1 cellular context compared by ENCODE assay signal in the genomic region with DNA sequence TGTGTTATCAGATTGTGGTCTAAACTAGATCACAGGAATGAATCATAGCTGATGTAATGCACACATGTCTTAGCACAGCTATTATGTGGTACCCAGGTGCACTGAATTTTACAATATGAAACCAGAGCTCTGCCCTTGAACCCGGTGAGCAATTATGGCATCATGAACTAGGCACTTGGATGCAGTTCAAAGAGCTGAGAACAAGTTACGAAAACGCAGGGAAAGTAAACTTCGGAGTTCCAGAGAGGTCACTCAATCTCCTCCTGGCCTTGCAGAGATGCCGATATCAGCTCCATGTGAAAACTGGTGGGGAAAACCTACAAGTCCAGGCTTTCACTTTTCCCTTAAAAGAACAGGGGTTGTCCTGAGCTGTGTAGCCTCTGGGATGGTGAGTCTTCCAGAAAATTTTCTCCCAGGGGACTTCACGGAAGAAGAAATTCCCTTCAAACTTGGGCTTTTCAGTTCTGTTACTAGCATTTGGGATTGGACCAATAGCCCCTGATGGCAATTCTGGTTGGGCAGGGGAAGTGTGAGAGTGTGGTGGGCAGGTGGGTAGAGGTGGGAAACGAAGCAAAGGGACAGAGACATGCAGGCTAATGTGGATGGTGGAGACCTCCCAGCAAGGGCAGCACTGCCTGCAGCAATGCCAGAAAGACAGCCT.
TF ChIP-seq lines count a peak whose summit lies in the region.

No MANE protein-coding gene starts in this region.

TF ChIP-seq in HepG2, 621 proteins besides CTCF, POLR2A, EP300 and RAD21 (continued from another document and continues in another):
- TF ChIP-seq, protein P1, sequence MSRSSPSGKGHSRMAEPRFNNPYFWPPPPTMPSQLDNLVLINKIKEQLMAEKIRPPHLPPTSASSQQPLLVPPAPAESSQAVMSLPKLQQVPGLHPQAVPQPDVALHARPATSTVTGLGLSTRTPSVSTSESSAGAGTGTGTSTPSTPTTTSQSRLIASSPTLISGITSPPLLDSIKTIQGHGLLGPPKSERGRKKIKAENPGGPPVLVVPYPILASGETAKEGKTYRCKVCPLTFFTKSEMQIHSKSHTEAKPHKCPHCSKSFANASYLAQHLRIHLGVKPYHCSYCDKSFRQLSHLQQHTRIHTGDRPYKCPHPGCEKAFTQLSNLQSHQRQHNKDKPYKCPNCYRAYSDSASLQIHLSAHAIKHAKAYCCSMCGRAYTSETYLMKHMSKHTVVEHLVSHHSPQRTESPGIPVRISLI (CRISPR knock-in tag; IDR thresholded peaks at IDR 0.05; ENCODE audit: borderline replicate concordance) = peak; percentile 78
- peak; percentile 55; the same call in 1 of the 2 replicates for TF ChIP-seq ZNF451 (CRISPR knock-in tag; IDR thresholded peaks at IDR 0.05)
- TF ChIP-seq ZBTB7A (CRISPR knock-in tag; IDR thresholded peaks at IDR 0.05) = no peak
- TF ChIP-seq TAF1 (CRISPR knock-in tag; IDR thresholded peaks at IDR 0.05) = no peak; the same call in 1 of the 2 replicates
- peak; percentile 97 for TF ChIP-seq ELF3 (CRISPR knock-in tag; IDR thresholded peaks at IDR 0.05)
- TF ChIP-seq ELF1 (CRISPR knock-in tag; IDR thresholded peaks at IDR 0.05) = peak; percentile 43
- TF ChIP-seq ZNF790 (CRISPR knock-in tag; IDR thresholded peaks at IDR 0.05; ENCODE audit: borderline replicate concordance) = peak; percentile 52; the same call in 1 of the 2 replicates
- TF ChIP-seq, protein P2, sequence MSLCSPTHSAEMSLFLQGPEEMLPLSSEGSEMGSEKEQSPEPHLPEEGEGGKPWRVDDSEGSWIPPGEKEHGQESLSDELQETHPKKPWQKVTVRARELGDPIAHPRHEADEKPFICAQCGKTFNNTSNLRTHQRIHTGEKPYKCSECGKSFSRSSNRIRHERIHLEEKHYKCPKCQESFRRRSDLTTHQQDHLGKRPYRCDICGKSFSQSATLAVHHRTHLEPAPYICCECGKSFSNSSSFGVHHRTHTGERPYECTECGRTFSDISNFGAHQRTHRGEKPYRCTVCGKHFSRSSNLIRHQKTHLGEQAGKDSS (CRISPR knock-in tag; IDR thresholded peaks at IDR 0.05; ENCODE audit: borderline replicate concordance, low read depth) = 0 out of 2 replicates have a peak, but pooled peaks have one; percentile 29
- TF ChIP-seq, protein P3, sequence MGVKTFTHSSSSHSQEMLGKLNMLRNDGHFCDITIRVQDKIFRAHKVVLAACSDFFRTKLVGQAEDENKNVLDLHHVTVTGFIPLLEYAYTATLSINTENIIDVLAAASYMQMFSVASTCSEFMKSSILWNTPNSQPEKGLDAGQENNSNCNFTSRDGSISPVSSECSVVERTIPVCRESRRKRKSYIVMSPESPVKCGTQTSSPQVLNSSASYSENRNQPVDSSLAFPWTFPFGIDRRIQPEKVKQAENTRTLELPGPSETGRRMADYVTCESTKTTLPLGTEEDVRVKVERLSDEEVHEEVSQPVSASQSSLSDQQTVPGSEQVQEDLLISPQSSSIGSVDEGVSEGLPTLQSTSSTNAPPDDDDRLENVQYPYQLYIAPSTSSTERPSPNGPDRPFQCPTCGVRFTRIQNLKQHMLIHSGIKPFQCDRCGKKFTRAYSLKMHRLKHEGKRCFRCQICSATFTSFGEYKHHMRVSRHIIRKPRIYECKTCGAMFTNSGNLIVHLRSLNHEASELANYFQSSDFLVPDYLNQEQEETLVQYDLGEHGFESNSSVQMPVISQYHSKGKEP (CRISPR knock-in tag; IDR thresholded peaks at IDR 0.05) = 0 out of 2 replicates have a peak, but pooled peaks have one; percentile 71
- TF ChIP-seq, protein P4, sequence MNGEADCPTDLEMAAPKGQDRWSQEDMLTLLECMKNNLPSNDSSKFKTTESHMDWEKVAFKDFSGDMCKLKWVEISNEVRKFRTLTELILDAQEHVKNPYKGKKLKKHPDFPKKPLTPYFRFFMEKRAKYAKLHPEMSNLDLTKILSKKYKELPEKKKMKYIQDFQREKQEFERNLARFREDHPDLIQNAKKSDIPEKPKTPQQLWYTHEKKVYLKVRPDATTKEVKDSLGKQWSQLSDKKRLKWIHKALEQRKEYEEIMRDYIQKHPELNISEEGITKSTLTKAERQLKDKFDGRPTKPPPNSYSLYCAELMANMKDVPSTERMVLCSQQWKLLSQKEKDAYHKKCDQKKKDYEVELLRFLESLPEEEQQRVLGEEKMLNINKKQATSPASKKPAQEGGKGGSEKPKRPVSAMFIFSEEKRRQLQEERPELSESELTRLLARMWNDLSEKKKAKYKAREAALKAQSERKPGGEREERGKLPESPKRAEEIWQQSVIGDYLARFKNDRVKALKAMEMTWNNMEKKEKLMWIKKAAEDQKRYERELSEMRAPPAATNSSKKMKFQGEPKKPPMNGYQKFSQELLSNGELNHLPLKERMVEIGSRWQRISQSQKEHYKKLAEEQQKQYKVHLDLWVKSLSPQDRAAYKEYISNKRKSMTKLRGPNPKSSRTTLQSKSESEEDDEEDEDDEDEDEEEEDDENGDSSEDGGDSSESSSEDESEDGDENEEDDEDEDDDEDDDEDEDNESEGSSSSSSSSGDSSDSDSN (CRISPR knock-in tag; IDR thresholded peaks at IDR 0.05) = peak; percentile 50; the same call in 1 of the 2 replicates
- TF ChIP-seq, protein P5, sequence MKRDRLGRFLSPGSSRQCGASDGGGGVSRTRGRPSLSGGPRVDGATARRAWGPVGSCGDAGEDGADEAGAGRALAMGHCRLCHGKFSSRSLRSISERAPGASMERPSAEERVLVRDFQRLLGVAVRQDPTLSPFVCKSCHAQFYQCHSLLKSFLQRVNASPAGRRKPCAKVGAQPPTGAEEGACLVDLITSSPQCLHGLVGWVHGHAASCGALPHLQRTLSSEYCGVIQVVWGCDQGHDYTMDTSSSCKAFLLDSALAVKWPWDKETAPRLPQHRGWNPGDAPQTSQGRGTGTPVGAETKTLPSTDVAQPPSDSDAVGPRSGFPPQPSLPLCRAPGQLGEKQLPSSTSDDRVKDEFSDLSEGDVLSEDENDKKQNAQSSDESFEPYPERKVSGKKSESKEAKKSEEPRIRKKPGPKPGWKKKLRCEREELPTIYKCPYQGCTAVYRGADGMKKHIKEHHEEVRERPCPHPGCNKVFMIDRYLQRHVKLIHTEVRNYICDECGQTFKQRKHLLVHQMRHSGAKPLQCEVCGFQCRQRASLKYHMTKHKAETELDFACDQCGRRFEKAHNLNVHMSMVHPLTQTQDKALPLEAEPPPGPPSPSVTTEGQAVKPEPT (CRISPR knock-in tag; IDR thresholded peaks at IDR 0.05; ENCODE audit: low read depth) = peak; percentile 79
- TF ChIP-seq CREM (IDR thresholded peaks at IDR 0.05) = peak; percentile 93
- no peak for TF ChIP-seq CREM (CRISPR knock-in tag; IDR thresholded peaks at IDR 0.05)
- TF ChIP-seq ZNF296 (CRISPR knock-in tag; conservative IDR thresholded peaks at IDR 0.05) = no peak
- TF ChIP-seq, protein P6, sequence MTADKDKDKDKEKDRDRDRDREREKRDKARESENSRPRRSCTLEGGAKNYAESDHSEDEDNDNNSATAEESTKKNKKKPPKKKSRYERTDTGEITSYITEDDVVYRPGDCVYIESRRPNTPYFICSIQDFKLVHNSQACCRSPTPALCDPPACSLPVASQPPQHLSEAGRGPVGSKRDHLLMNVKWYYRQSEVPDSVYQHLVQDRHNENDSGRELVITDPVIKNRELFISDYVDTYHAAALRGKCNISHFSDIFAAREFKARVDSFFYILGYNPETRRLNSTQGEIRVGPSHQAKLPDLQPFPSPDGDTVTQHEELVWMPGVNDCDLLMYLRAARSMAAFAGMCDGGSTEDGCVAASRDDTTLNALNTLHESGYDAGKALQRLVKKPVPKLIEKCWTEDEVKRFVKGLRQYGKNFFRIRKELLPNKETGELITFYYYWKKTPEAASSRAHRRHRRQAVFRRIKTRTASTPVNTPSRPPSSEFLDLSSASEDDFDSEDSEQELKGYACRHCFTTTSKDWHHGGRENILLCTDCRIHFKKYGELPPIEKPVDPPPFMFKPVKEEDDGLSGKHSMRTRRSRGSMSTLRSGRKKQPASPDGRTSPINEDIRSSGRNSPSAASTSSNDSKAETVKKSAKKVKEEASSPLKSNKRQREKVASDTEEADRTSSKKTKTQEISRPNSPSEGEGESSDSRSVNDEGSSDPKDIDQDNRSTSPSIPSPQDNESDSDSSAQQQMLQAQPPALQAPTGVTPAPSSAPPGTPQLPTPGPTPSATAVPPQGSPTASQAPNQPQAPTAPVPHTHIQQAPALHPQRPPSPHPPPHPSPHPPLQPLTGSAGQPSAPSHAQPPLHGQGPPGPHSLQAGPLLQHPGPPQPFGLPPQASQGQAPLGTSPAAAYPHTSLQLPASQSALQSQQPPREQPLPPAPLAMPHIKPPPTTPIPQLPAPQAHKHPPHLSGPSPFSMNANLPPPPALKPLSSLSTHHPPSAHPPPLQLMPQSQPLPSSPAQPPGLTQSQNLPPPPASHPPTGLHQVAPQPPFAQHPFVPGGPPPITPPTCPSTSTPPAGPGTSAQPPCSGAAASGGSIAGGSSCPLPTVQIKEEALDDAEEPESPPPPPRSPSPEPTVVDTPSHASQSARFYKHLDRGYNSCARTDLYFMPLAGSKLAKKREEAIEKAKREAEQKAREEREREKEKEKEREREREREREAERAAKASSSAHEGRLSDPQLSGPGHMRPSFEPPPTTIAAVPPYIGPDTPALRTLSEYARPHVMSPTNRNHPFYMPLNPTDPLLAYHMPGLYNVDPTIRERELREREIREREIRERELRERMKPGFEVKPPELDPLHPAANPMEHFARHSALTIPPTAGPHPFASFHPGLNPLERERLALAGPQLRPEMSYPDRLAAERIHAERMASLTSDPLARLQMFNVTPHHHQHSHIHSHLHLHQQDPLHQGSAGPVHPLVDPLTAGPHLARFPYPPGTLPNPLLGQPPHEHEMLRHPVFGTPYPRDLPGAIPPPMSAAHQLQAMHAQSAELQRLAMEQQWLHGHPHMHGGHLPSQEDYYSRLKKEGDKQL (CRISPR knock-in tag; IDR thresholded peaks at IDR 0.05; ENCODE audit: low read depth) = peak; percentile 96
- TF ChIP-seq YY1 (IDR thresholded peaks at IDR 0.05; ENCODE audit: insufficient read depth, insufficient replicate concordance, low read depth, low read length) = no peak
- TF ChIP-seq CBFB (CRISPR knock-in tag; IDR thresholded peaks at IDR 0.05) = peak; percentile 92
- peak; percentile 96 for TF ChIP-seq MED8 (CRISPR knock-in tag; IDR thresholded peaks at IDR 0.05; ENCODE audit: insufficient replicate concordance)
- TF ChIP-seq SSRP1 (CRISPR knock-in tag; IDR thresholded peaks at IDR 0.05) = peak; percentile 97
- no peak for TF ChIP-seq ZNF563 (CRISPR knock-in tag; IDR thresholded peaks at IDR 0.05)
- peak; percentile 79; the same call in 1 of the 2 replicates for TF ChIP-seq ZSCAN25 (CRISPR knock-in tag; IDR thresholded peaks at IDR 0.05)
- TF ChIP-seq KDM1A (CRISPR knock-in tag; IDR thresholded peaks at IDR 0.05) = peak; percentile 100
- peak; percentile 96 for TF ChIP-seq PPARG (CRISPR knock-in tag; conservative IDR thresholded peaks at IDR 0.05)
- peak; percentile 91 for TF ChIP-seq ZNF772 (CRISPR knock-in tag; IDR thresholded peaks at IDR 0.05)
- TF ChIP-seq, protein P7, sequence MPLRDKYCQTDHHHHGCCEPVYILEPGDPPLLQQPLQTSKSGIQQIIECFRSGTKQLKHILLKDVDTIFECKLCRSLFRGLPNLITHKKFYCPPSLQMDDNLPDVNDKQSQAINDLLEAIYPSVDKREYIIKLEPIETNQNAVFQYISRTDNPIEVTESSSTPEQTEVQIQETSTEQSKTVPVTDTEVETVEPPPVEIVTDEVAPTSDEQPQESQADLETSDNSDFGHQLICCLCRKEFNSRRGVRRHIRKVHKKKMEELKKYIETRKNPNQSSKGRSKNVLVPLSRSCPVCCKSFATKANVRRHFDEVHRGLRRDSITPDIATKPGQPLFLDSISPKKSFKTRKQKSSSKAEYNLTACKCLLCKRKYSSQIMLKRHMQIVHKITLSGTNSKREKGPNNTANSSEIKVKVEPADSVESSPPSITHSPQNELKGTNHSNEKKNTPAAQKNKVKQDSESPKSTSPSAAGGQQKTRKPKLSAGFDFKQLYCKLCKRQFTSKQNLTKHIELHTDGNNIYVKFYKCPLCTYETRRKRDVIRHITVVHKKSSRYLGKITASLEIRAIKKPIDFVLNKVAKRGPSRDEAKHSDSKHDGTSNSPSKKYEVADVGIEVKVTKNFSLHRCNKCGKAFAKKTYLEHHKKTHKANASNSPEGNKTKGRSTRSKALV (CRISPR knock-in tag; IDR thresholded peaks at IDR 0.05) = peak; percentile 74
- TF ChIP-seq, protein P8, sequence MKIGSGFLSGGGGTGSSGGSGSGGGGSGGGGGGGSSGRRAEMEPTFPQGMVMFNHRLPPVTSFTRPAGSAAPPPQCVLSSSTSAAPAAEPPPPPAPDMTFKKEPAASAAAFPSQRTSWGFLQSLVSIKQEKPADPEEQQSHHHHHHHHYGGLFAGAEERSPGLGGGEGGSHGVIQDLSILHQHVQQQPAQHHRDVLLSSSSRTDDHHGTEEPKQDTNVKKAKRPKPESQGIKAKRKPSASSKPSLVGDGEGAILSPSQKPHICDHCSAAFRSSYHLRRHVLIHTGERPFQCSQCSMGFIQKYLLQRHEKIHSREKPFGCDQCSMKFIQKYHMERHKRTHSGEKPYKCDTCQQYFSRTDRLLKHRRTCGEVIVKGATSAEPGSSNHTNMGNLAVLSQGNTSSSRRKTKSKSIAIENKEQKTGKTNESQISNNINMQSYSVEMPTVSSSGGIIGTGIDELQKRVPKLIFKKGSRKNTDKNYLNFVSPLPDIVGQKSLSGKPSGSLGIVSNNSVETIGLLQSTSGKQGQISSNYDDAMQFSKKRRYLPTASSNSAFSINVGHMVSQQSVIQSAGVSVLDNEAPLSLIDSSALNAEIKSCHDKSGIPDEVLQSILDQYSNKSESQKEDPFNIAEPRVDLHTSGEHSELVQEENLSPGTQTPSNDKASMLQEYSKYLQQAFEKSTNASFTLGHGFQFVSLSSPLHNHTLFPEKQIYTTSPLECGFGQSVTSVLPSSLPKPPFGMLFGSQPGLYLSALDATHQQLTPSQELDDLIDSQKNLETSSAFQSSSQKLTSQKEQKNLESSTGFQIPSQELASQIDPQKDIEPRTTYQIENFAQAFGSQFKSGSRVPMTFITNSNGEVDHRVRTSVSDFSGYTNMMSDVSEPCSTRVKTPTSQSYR (CRISPR knock-in tag; IDR thresholded peaks at IDR 0.05; ENCODE audit: borderline replicate concordance) = peak; percentile 84; the same call in 1 of the 2 replicates
- peak; percentile 78; the same call in 1 of the 2 replicates for TF ChIP-seq ZNF12 (CRISPR knock-in tag; IDR thresholded peaks at IDR 0.05)
- no peak for TF ChIP-seq FOXP1 (IDR thresholded peaks at IDR 0.05)
- TF ChIP-seq FOXP1 (CRISPR knock-in tag; IDR thresholded peaks at IDR 0.05) = peak; percentile 94
- no peak for TF ChIP-seq SRSF9 (IDR thresholded peaks at IDR 0.05; ENCODE audit: borderline replicate concordance, insufficient read depth, low read depth, low read length, poor library complexity, severe bottlenecking)
- TF ChIP-seq, protein P9, sequence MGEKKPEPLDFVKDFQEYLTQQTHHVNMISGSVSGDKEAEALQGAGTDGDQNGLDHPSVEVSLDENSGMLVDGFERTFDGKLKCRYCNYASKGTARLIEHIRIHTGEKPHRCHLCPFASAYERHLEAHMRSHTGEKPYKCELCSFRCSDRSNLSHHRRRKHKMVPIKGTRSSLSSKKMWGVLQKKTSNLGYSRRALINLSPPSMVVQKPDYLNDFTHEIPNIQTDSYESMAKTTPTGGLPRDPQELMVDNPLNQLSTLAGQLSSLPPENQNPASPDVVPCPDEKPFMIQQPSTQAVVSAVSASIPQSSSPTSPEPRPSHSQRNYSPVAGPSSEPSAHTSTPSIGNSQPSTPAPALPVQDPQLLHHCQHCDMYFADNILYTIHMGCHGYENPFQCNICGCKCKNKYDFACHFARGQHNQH (CRISPR knock-in tag; IDR thresholded peaks at IDR 0.05) = peak; percentile 99
- no peak for TF ChIP-seq MAF1 (CRISPR knock-in tag; IDR thresholded peaks at IDR 0.05; ENCODE audit: borderline replicate concordance)
